10 cellular contexts compared by ENCODE assay signal in genomic region chr6:111558690-111559192, GRCh38. TPM values are rescaled to one million over a fixed set of nuclear protein-coding genes. Genes with fewer than 3 reads are reported as not detected.
DNase-seq lines count a peak whose midpoint lies in the region; ATAC-seq and TF ChIP-seq lines count a peak whose summit lies in the region.
"Had no signal": no experiment of that assay in that cellular context is flagged by ENCODE, and none has a peak within 500 bp of the region (broad histone marks: within the 10 kb centered on the region; RNA-seq: fewer than 3 reads in every experiment).

No MANE protein-coding gene starts in this region.

- peak overlapping the region; percentile 48 for H3K4me2 ChIP-seq in OCI-LY7 (ENCODE audit: low read length)

- H3K79me2 ChIP-seq in OCI-LY7 (ENCODE audit: insufficient read depth, low read depth, low read length), result no peaks in the 10 kb centered on the region

- H3K36me3 ChIP-seq in OCI-LY7 (ENCODE audit: insufficient read depth, low read length) (peaks cover 30% of the 10 kb centered on the region), gastroesophageal sphincter (peaks cover 0 to 14% of the 10 kb centered on the region in 2 donors)

- H3K4me1 ChIP-seq in OCI-LY7 (ENCODE audit: insufficient read depth, low read length, poor library complexity, severe bottlenecking), result peaks cover 25% of the 10 kb centered on the region
- peaks cover 14 to 78% (median 28%) of the 10 kb centered on the region in 3 donors for H3K4me1 ChIP-seq in gastroesophageal sphincter

- POLR2A ChIA-PET in OCI-LY7 (lab: Charles Lee), result interaction anchor here (0.6 to 1.5 kb wide), 3 partner anchors 10 to 76 kb away, joined by 3 to 7 read pairs (median 3); partner anchors contain the start of gene REV3L

- TF ChIP-seq CTCF in OCI-LY7 (conservative IDR thresholded peaks at IDR 0.05; ENCODE audit: low read length), result no peak
- TF ChIP-seq CTCF in gastroesophageal sphincter (IDR thresholded peaks at IDR 0.05), result no peak

- no peak overlapping the region for H2AFZ ChIP-seq in OCI-LY7 (ENCODE audit: low read length)

- intact Hi-C loops in OCI-LY7 (cut with micrococcal nuclease; ENCODE audit: unreplicated experiment), result no loop called here

- H3K9me3 ChIP-seq in OCI-LY7 (ENCODE audit: low read length) (no peaks in the 10 kb centered on the region), gastroesophageal sphincter (no peaks in the 10 kb centered on the region)

- no peak overlapping the region for H3K4me3 Mint-ChIP-seq in stimulated activated memory B cell treated with anti-CD40 and anti-IgM and Interleukin-4, amounts not matched to agents 10 μg/mL and 1 μg/mL and 100 μg/mL, for 72 hours

- DNase-seq in DMS153 (lab: John Stamatoyannopoulos, UW), result peak; percentile 38
- no peak for DNase-seq in DMS153 treated with DMSO at 0.1 percent for 48 hours (lab: John Stamatoyannopoulos, UW; ENCODE audit: unreplicated experiment)
- no peak for DNase-seq in OCI-LY7 (ENCODE audit: low spot score)
- DNase-seq in foreskin melanocyte, result no peak
- no peak for DNase-seq in AG08395 (ENCODE audit: low spot score)
- DNase-seq: 8988T, caudate nucleus had no signal

- peak overlapping the region; percentile 10 for H3K27ac Mint-ChIP-seq in stimulated activated memory B cell treated with anti-CD40 and anti-IgM and Interleukin-4, amounts not matched to agents 10 μg/mL and 1 μg/mL and 100 μg/mL, for 72 hours

- no peaks in the 10 kb centered on the region for H3K9me2 ChIP-seq in OCI-LY7 (ENCODE audit: insufficient read depth, low read length)

- H3K27me3 Mint-ChIP-seq in stimulated activated memory B cell treated with anti-CD40 and anti-IgM and Interleukin-4, amounts not matched to agents 10 μg/mL and 1 μg/mL and 100 μg/mL, for 72 hours, result no peaks in the 10 kb centered on the region

- TF ChIP-seq POLR2A in gastroesophageal sphincter (IDR thresholded peaks at IDR 0.05), result no peak

- H3K4me1 Mint-ChIP-seq in stimulated activated memory B cell treated with anti-CD40 and anti-IgM and Interleukin-4, amounts not matched to agents 10 μg/mL and 1 μg/mL and 100 μg/mL, for 72 hours, result peaks cover 12% of the 10 kb centered on the region

- TF ChIP-seq EP300 in gastroesophageal sphincter (IDR thresholded peaks at IDR 0.05), result no peak

- H3K4me3 ChIP-seq in OCI-LY7 (ENCODE audit: low read depth, low read length, poor library complexity, severe bottlenecking) (no peak overlapping the region), gastroesophageal sphincter (no peak overlapping the region)

- peaks cover 55% of the 10 kb centered on the region for H3K36me3 Mint-ChIP-seq in stimulated activated memory B cell treated with anti-CD40 and anti-IgM and Interleukin-4, amounts not matched to agents 10 μg/mL and 1 μg/mL and 100 μg/mL, for 72 hours

- no TSS peak for BruUV-seq in OCI-LY7 (replicated peaks; lab: Mats Ljungman, UMichigan)

- 75 to 100% methylated on average over 1 of the region's 1 CpG for WGBS in gastroesophageal sphincter (ENCODE audit: low coverage in 1 of 2), 2 donors

- H3K27me3 ChIP-seq in gastroesophageal sphincter, result no peaks in the 10 kb centered on the region

- CTCF ChIA-PET in OCI-LY7 (lab: Charles Lee; ENCODE audit: unreplicated experiment), result no interaction called here

- H3K9me3 Mint-ChIP-seq in stimulated activated memory B cell treated with anti-CD40 and anti-IgM and Interleukin-4, amounts not matched to agents 10 μg/mL and 1 μg/mL and 100 μg/mL, for 72 hours, result no peaks in the 10 kb centered on the region

- H3K27ac ChIP-seq in OCI-LY7 (ENCODE audit: low read depth, low read length, poor library complexity, severe bottlenecking) (peak overlapping the region; percentile 49), gastroesophageal sphincter (peak overlapping the region; percentile 21 to 84 (median 82))

- no peaks in the 10 kb centered on the region for H4K20me1 ChIP-seq in OCI-LY7 (ENCODE audit: insufficient read depth, low read length)

- no peak for ATAC-seq in gastroesophageal sphincter
- no peak for ATAC-seq in stimulated activated memory B cell treated with anti-CD40 and anti-IgM and Interleukin-4, amounts not matched to agents 10 μg/mL and 1 μg/mL and 100 μg/mL, for 72 hours
- no peak for ATAC-seq in HG03025 (IDR thresholded peaks at IDR 0.05; ENCODE audit: low FRiP score, unreplicated experiment)

RNA-seq across cellular contexts. Expression of gene TRAF3IP2, which starts 46.9 kb away (rescaled TPM):
- 9.4 and 9.5 TPM in 2 replicates for total RNA-seq in OCI-LY7 (2014; rRNA removed; shearing (Covaris generic))
- 20.3 and 21.9 TPM in 2 replicates for total RNA-seq in OCI-LY7 (2022)
- total RNA-seq in gastroesophageal sphincter, result 10 to 100 TPM; 18.4 to 33.4 (median 27.5) TPM
